Comparison of ENCODE assay signal across 11 cellular contexts in genomic region chr16:49000594-49000993, GRCh38.
DNase-seq lines count a peak whose midpoint lies in the region; ATAC-seq and TF ChIP-seq lines count a peak whose summit lies in the region.
"Had no signal": no experiment of that assay in that cellular context is flagged by ENCODE, and none has a peak within 500 bp of the region (broad histone marks: within the 10 kb centered on the region; RNA-seq: fewer than 3 reads in every experiment).

No MANE protein-coding gene starts in this region.

- peaks cover 6% of the 10 kb centered on the region for H3K27me3 ChIP-seq in lower lobe of right lung (ENCODE audit: low read depth)

- no peak overlapping the region for H3K4me3 ChIP-seq in HFF-Myc (replicated peaks; ENCODE audit: low read depth, low read length)
- no peak overlapping the region for H3K4me3 ChIP-seq in astrocyte of the spinal cord (ENCODE audit: low read depth, low read length)
- H3K4me3 ChIP-seq in lower lobe of right lung = no peak overlapping the region

- H3K36me3 ChIP-seq in lower lobe of right lung = no peaks in the 10 kb centered on the region

- ATAC-seq in lower lobe of right lung (no peak), GM18502 (IDR thresholded peaks at IDR 0.05; ENCODE audit: poor library complexity, unreplicated experiment) (no peak), HG02623 (IDR thresholded peaks at IDR 0.05; ENCODE audit: unreplicated experiment) (no peak)

- DNase-seq in CD14-positive monocyte (ENCODE audit: low spot score) (no peak), HFF-Myc (ENCODE audit: extremely low read depth, low read depth) (no peak), astrocyte of the spinal cord (ENCODE audit: low read depth, low spot score) (no peak), lower lobe of right lung (no peak), HUDEP-2 (lab: John Stamatoyannopoulos, UW; ENCODE audit: unreplicated experiment in 76 of 76) (no peak), GF-D8 (lab: John Stamatoyannopoulos, UW) (no peak)
- DNase-seq: kidney had no signal

- H3K27ac Mint-ChIP-seq in CD14-positive monocyte = no peak overlapping the region

- in situ Hi-C loops in astrocyte of the spinal cord (cut with HindIII; ENCODE audit: low sequenced_read_pairs) = no loop called here

- H3K4me3 Mint-ChIP-seq in CD14-positive monocyte = no peak overlapping the region
- H3K4me3 Mint-ChIP-seq: central memory CD8-positive, alpha-beta T cell had no signal

- H3K36me3 Mint-ChIP-seq in CD14-positive monocyte = no peaks in the 10 kb centered on the region

- H3K4me1 Mint-ChIP-seq in CD14-positive monocyte = no peaks in the 10 kb centered on the region
- H3K4me1 Mint-ChIP-seq: central memory CD8-positive, alpha-beta T cell had no signal

- H3K9me3 ChIP-seq in lower lobe of right lung = no peaks in the 10 kb centered on the region

- TF ChIP-seq CTCF in CD14-positive monocyte (IDR thresholded peaks at IDR 0.05) = peak; percentile 37
- peak; percentile 77 for TF ChIP-seq CTCF in HFF-Myc (IDR thresholded peaks at IDR 0.05; ENCODE audit: low read depth, low read length, missing control alignments)
- TF ChIP-seq CTCF in astrocyte of the spinal cord (IDR thresholded peaks at IDR 0.05; ENCODE audit: low read depth, low read length) = peak; percentile 55
- TF ChIP-seq CTCF in lower lobe of right lung (IDR thresholded peaks at IDR 0.05) = peak; percentile 37

- H3K9me3 Mint-ChIP-seq in CD14-positive monocyte = no peaks in the 10 kb centered on the region

- no peaks in the 10 kb centered on the region for H3K4me1 ChIP-seq in lower lobe of right lung

- intact Hi-C loops in CD14-positive monocyte (cut with micrococcal nuclease) = no loop called here
- intact Hi-C loops in lower lobe of right lung (cut with DNase I) = no loop called here

- peaks cover 1 to 3% (median 3%) of the 10 kb centered on the region in 3 donors for H3K27me3 Mint-ChIP-seq in CD14-positive monocyte (ENCODE audit: low read depth in 3 of 3)
- H3K27me3 Mint-ChIP-seq: central memory CD8-positive, alpha-beta T cell had no signal

- H3K27ac ChIP-seq in lower lobe of right lung = no peak overlapping the region
- H3K27ac ChIP-seq: HL-60 had no signal
